In the genomic region with DNA sequence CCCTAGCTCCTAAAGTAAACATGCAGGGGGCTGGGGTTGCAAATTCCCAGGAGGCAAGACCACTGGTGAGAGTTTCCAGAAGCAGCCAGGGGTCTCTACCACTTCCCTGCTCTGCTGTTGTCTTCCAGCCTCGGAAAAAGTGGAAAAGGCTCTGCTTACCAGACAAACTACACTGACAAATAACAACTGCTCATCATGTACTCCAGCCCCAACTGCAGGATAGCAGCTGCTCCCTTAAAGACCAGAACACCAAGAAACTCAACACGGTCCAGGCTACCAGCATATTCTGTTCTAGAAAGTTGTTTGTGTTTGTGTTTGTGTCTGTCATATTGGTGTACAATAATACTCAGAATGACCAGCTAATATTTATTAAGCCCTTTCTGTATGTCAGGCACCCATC, we compare ENCODE assay signal across 16 cellular contexts.
DNase-seq lines count a peak whose midpoint lies in the region; TF ChIP-seq lines count a peak whose summit lies in the region.
"Had no signal": no experiment of that assay in that cellular context is flagged by ENCODE, and none has a peak within 500 bp of the region (broad histone marks: within the 10 kb centered on the region; RNA-seq: fewer than 3 reads in every experiment).

No MANE protein-coding gene starts in this region.

- H3K18ac ChIP-seq in mesenchymal stem cell (ENCODE audit: low read depth in 1 of 2, low read length in 2 of 2) = peak overlapping the region in 1 of 2 experiments; percentile 33

- peak overlapping the region; percentile 19 for H2BK120ac ChIP-seq in mesenchymal stem cell (ENCODE audit: low read depth, low read length)

- H3K9me3 ChIP-seq in mesenchymal stem cell (ENCODE audit: control insufficient read depth, low read length) (no peaks in the 10 kb centered on the region), WERI-Rb-1 (ENCODE audit: severe bottlenecking) (no peaks in the 10 kb centered on the region)
- H3K9me3 ChIP-seq: BLaER1 had no signal

- DNase-seq in NCI-H1092 treated with DMSO at 0.1 percent for 48 hours (lab: John Stamatoyannopoulos, UW) (peak; percentile 14), NCI-H1092 (lab: John Stamatoyannopoulos, UW) (no peak), NCI-H526 treated with DMSO at 0.1 percent for 48 hours (lab: John Stamatoyannopoulos, UW) (peak; percentile 27), mesenchymal stem cell (no peak), kidney tubule cell (ENCODE audit: low spot score) (no peak), type B pancreatic cell (ENCODE audit: extremely low spot score, unreplicated experiment) (no peak), WERI-Rb-1 (no peak)
- DNase-seq: CD8-positive, alpha-beta memory T cell; H7; Kasumi-1; MM.1S; NCI-H2171 treated with DMSO at 0.1 percent for 48 hours; SIG-M5 had no signal

- no peak overlapping the region for H3K14ac ChIP-seq in mesenchymal stem cell (ENCODE audit: low read length in 2 of 2)

- H3K36me3 Mint-ChIP-seq in type B pancreatic cell = no peaks in the 10 kb centered on the region
- H3K36me3 Mint-ChIP-seq: CD8-positive, alpha-beta memory T cell had no signal

- H4K8ac ChIP-seq in mesenchymal stem cell (ENCODE audit: low read length) = no peak overlapping the region

- no peak for TF ChIP-seq CTCF in 22Rv1 (IDR thresholded peaks at IDR 0.05)
- no peak for TF ChIP-seq CTCF in type B pancreatic cell (conservative IDR thresholded peaks at IDR 0.05)
- no peak for TF ChIP-seq CTCF in WERI-Rb-1 (IDR thresholded peaks at IDR 0.05; ENCODE audit: low read depth, low read length)

- WGBS in mesenchymal stem cell = 8% methylated on average over 1 of the region's 2 CpGs

- H2BK5ac ChIP-seq in mesenchymal stem cell (ENCODE audit: low read depth, low read length, poor library complexity, severe bottlenecking) = no peak overlapping the region

- H2BK12ac ChIP-seq in mesenchymal stem cell (ENCODE audit: low read length in 2 of 2) = no peak overlapping the region

- H3K27me3 Mint-ChIP-seq in type B pancreatic cell = no peaks in the 10 kb centered on the region
- H3K27me3 Mint-ChIP-seq: IgD-negative memory B cell had no signal

- H3K27ac Mint-ChIP-seq in type B pancreatic cell = no peak overlapping the region
- H3K27ac Mint-ChIP-seq: CD8-positive, alpha-beta memory T cell; IgD-negative memory B cell had no signal

- no peaks in the 10 kb centered on the region for H3K4me1 ChIP-seq in mesenchymal stem cell (ENCODE audit: control insufficient read depth, insufficient read depth, low read depth, low read length)
- H3K4me1 ChIP-seq: BLaER1 had no signal

- no peak overlapping the region for H3K9ac ChIP-seq in mesenchymal stem cell (ENCODE audit: low read length)
- H3K9ac ChIP-seq: BLaER1 had no signal

- H3K36me3 ChIP-seq in mesenchymal stem cell (ENCODE audit: control insufficient read depth in 1 of 2, insufficient read depth in 2 of 2, low read depth in 1 of 2, low read length in 2 of 2) (no peaks in the 10 kb centered on the region), WERI-Rb-1 (no peaks in the 10 kb centered on the region)
- H3K36me3 ChIP-seq: BLaER1 had no signal

- H3K27ac ChIP-seq in 22Rv1 (peak overlapping the region; percentile 19; the same call in 1 of the 2 replicates), mesenchymal stem cell (ENCODE audit: low read length, poor library complexity, severe bottlenecking) (no peak overlapping the region), WERI-Rb-1 (no peak overlapping the region)
- H3K27ac ChIP-seq: BLaER1 had no signal

- H3K4me2 ChIP-seq in mesenchymal stem cell (ENCODE audit: low read length, poor library complexity, severe bottlenecking) = no peak overlapping the region
- H3K4me2 ChIP-seq: BLaER1 had no signal

- no peaks in the 10 kb centered on the region for H3K79me1 ChIP-seq in mesenchymal stem cell (replicated peaks; ENCODE audit: low read length, poor library complexity, severe bottlenecking)

- no peak overlapping the region for H3K4ac ChIP-seq in mesenchymal stem cell (ENCODE audit: low read depth in 1 of 2, low read length in 2 of 2)

- no peak overlapping the region for H3K4me3 Mint-ChIP-seq in type B pancreatic cell
- H3K4me3 Mint-ChIP-seq: CD8-positive, alpha-beta memory T cell; IgD-negative memory B cell had no signal

- H2BK15ac ChIP-seq in mesenchymal stem cell (ENCODE audit: low read depth, poor library complexity, severe bottlenecking) = peak overlapping the region; percentile 52

- H2AK5ac ChIP-seq in mesenchymal stem cell (ENCODE audit: low read length, severe bottlenecking) = no peak overlapping the region

- no peaks in the 10 kb centered on the region for H3K9me3 Mint-ChIP-seq in type B pancreatic cell
- H3K9me3 Mint-ChIP-seq: IgD-negative memory B cell had no signal

- no peak overlapping the region for H2AFZ ChIP-seq in mesenchymal stem cell (ENCODE audit: low read depth, low read length)

- no peak overlapping the region for H4K91ac ChIP-seq in mesenchymal stem cell (ENCODE audit: low read length)

- peaks cover 30% of the 10 kb centered on the region for H3K4me1 Mint-ChIP-seq in type B pancreatic cell (ENCODE audit: unreplicated experiment)
- H3K4me1 Mint-ChIP-seq: CD8-positive, alpha-beta memory T cell had no signal

- no peak overlapping the region for H3K4me3 ChIP-seq in mesenchymal stem cell (ENCODE audit: insufficient read depth in 1 of 2, low read depth in 1 of 2, low read length in 2 of 2)
- no peak overlapping the region for H3K4me3 ChIP-seq in WERI-Rb-1 (ENCODE audit: low read depth, low read length)
- H3K4me3 ChIP-seq: BLaER1 had no signal

- H3K27me3 ChIP-seq in mesenchymal stem cell (ENCODE audit: control insufficient read depth in 1 of 2, insufficient read depth in 1 of 2, low read length in 2 of 2) (no peaks in the 10 kb centered on the region), WERI-Rb-1 (ENCODE audit: insufficient read depth, low read depth, severe bottlenecking) (no peaks in the 10 kb centered on the region)
- H3K27me3 ChIP-seq: BLaER1 had no signal

- no peak overlapping the region for H3K23ac ChIP-seq in mesenchymal stem cell (ENCODE audit: low read length in 2 of 2)

Comparison
In these comparisons a context has a peak if more than half of its experiments do, and no peak if none do; other contexts are left out.
1. DNase-seq: peak in NCI-H1092 treated with DMSO at 0.1 percent for 48 hours (single experiment) and NCI-H526 treated with DMSO at 0.1 percent for 48 hours (single experiment); none in NCI-H1092 (single experiment), mesenchymal stem cell (single experiment), kidney tubule cell (single experiment), type B pancreatic cell (single experiment) and WERI-Rb-1 (single experiment).